In genomic region chr20:44428174-44429016, GRCh38 we compare ENCODE assay signal across 24 cellular contexts. TPM values are rescaled to one million over a fixed set of nuclear protein-coding genes. Genes with fewer than 3 reads are reported as not detected.
DNase-seq lines count a peak whose midpoint lies in the region; ATAC-seq and TF ChIP-seq lines count a peak whose summit lies in the region.
"Had no signal": no experiment of that assay in that cellular context is flagged by ENCODE, and none has a peak within 500 bp of the region (broad histone marks: within the 10 kb centered on the region; RNA-seq: fewer than 3 reads in every experiment).

No MANE protein-coding gene starts in this region.

- no peak overlapping the region for H3K27ac ChIP-seq in RWPE2 (ENCODE audit: poor library complexity, severe bottlenecking)
- H3K27ac ChIP-seq in angular gyrus (ENCODE audit: low read depth, low read length): peak overlapping the region; percentile 77
- peak overlapping the region; percentile 89 for H3K27ac ChIP-seq in temporal lobe (ENCODE audit: low read depth, low read length)
- H3K27ac ChIP-seq: C4-2B, RWPE1, SK-N-MC had no signal

- no peaks in the 10 kb centered on the region for H3K36me3 ChIP-seq in RWPE2 (ENCODE audit: low read depth)

- no peaks in the 10 kb centered on the region for H3K27me3 ChIP-seq in RWPE2 (ENCODE audit: insufficient read depth, poor library complexity, severe bottlenecking)

- no peaks in the 10 kb centered on the region for H3K9me3 ChIP-seq in RWPE2 (ENCODE audit: severe bottlenecking)

- no peaks in the 10 kb centered on the region for H3K4me1 ChIP-seq in RWPE2 (ENCODE audit: insufficient read depth, poor library complexity, severe bottlenecking)

- ATAC-seq in RWPE2 (ENCODE audit: low read depth): no peak
- ATAC-seq: Panc1 had no signal

- DNase-seq in RWPE2 (ENCODE audit: low spot score) (peak; percentile 68), epithelial cell of esophagus (ENCODE audit: low read depth) (peak; percentile 26), SW480 (ENCODE audit: low spot score) (no peak), anterior cingulate cortex (lab: John Stamatoyannopoulos, UW) (no peak)
- DNase-seq in activated naive CD4-positive, alpha-beta T cell (lab: John Stamatoyannopoulos, UW): no peak
- DNase-seq: Calu3; CD8-positive, alpha-beta memory T cell; DMS79 treated with DMSO at 0.1 percent for 48 hours; GF-D8; NCI-H1092; NCI-H1417 treated with DMSO at 0.1 percent for 48 hours; NCI-H1694 treated with DMSO at 0.1 percent for 48 hours; NCI-H2081 treated with DMSO at 0.1 percent for 48 hours; NCI-H2171; NCI-H226; NCI-H510A; NCI-H69; SHP77 treated with DMSO at 0.1 percent for 48 hours had no signal

- H3K4me3 ChIP-seq in RWPE2 (ENCODE audit: severe bottlenecking) (no peak overlapping the region), epithelial cell of esophagus (ENCODE audit: low read length) (no peak overlapping the region)
- H3K4me3 ChIP-seq: SK-N-MC had no signal

- TF ChIP-seq CTCF in RWPE2 (IDR thresholded peaks at IDR 0.05; ENCODE audit: poor library complexity, severe bottlenecking): no peak
- TF ChIP-seq CTCF in epithelial cell of esophagus (IDR thresholded peaks at IDR 0.05; ENCODE audit: insufficient read depth, low read depth, low read length, missing control alignments): no peak

RNA-seq across cellular contexts. Expression of gene TTPAL, which starts 47.3 kb away (rescaled TPM):
- total RNA-seq in temporal lobe: 8.6 TPM

Comparison
In these comparisons a context has a peak if more than half of its experiments do, and no peak if none do; other contexts are left out.
1. DNase-seq: peak in RWPE2 (single experiment) and epithelial cell of esophagus (single experiment); none in SW480 (single experiment), anterior cingulate cortex (0 of 58) and activated naive CD4-positive, alpha-beta T cell (0 of 4).